In the genomic region with DNA sequence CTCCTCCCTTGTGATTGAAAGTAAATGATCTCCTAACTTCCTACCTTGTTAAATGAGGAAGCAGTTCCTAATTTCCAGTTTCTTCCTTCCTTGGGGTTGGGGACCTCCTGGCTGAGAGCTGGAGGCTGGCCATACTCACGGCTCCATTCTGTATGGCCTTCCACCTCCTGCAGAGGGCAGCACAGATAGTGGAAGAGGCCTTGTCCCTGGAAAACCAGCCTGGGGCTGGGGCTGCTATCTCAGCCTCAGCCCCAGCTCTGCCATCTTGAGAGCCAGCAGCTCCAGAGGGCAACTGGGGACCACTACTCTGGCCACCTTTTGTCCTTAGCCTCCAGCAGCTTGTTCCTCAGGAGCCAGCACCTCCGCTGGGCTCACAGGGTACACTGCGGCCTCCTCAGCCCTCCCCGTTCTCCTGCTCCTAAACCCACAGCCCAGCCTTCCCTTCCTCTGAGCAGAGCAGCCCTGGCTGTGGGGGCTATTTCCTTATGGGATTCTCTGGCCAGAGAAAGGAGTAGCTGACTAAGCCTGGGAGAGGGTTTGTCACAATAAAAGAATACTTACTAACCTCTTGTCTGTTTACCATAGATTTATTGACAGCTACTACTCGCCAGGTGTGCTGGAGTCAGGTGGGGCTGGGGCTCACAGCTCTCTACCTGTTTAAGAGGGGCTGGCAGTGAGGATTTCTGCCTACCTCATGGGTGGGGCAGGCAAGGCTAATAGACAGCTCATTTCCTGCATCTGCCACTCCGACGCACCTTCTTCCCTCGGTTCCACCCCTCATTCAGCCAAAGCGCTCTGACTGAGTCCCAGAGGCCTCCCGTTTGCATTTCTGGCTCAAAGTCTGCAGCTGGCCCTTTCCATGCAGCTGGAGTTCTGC, we compare ENCODE assay signal across 8 cellular contexts. TPM values are rescaled to one million over a fixed set of nuclear protein-coding genes. Genes with fewer than 3 reads are reported as not detected.
DNase-seq lines count a peak whose midpoint lies in the region; ATAC-seq and TF ChIP-seq lines count a peak whose summit lies in the region.

No MANE protein-coding gene starts in this region.

- peak overlapping the region in 2 of 4 donors; percentile 21 to 82 for H3K4me3 Mint-ChIP-seq in CD4-positive, CD25-positive, alpha-beta regulatory T cell
- no peak overlapping the region for H3K4me3 Mint-ChIP-seq in mesothelial cell of epicardium

- H3K27me3 Mint-ChIP-seq in CD4-positive, CD25-positive, alpha-beta regulatory T cell, result no peaks in the 10 kb centered on the region
- H3K27me3 Mint-ChIP-seq in mesothelial cell of epicardium (ENCODE audit: low read depth), result no peaks in the 10 kb centered on the region

- H3K4me1 ChIP-seq in CD4-positive, CD25-positive, alpha-beta regulatory T cell (ENCODE audit: control insufficient read depth, insufficient read depth, low read length, poor library complexity, severe bottlenecking), result peaks cover 18% of the 10 kb centered on the region

- H3K4me3 ChIP-seq in CD4-positive, CD25-positive, alpha-beta regulatory T cell (ENCODE audit: low read depth, low read length), result no peak overlapping the region

- no peak overlapping the region for H3K27ac ChIP-seq in CD4-positive, CD25-positive, alpha-beta regulatory T cell (ENCODE audit: insufficient read depth, low read length, poor library complexity, severe bottlenecking)

- H3K9me3 Mint-ChIP-seq in CD4-positive, CD25-positive, alpha-beta regulatory T cell, result no peaks in the 10 kb centered on the region
- no peaks in the 10 kb centered on the region for H3K9me3 Mint-ChIP-seq in mesothelial cell of epicardium

- peak overlapping the region in 2 of 3 donors; percentile 43 to 73 for H3K27ac Mint-ChIP-seq in CD4-positive, CD25-positive, alpha-beta regulatory T cell
- H3K27ac Mint-ChIP-seq in mesothelial cell of epicardium, result no peak overlapping the region

- H3K36me3 Mint-ChIP-seq in CD4-positive, CD25-positive, alpha-beta regulatory T cell, result peaks cover 14% of the 10 kb centered on the region
- H3K36me3 Mint-ChIP-seq in mesothelial cell of epicardium, result no peaks in the 10 kb centered on the region

- CTCF ChIA-PET in HEK293T (lab: Yijun Ruan, JAX), result interaction anchor here (0.5 to 1.7 kb wide), 21 partner anchors 8 to 370 kb away, joined by 3 to 7 read pairs (median 3); a partner anchor contains a TSS

- peaks cover 5 to 33% (median 13%) of the 10 kb centered on the region in 4 donors for H3K4me1 Mint-ChIP-seq in CD4-positive, CD25-positive, alpha-beta regulatory T cell
- peaks cover 5% of the 10 kb centered on the region for H3K4me1 Mint-ChIP-seq in mesothelial cell of epicardium

- peak; percentile 32 to 67 (median 53) for DNase-seq in CD4-positive, CD25-positive, alpha-beta regulatory T cell
- DNase-seq in HEK293T (ENCODE audit: extremely low spot score) (peak; percentile 87), NCI-H69 (lab: John Stamatoyannopoulos, UW) (peak; percentile 67), mesothelial cell of epicardium (ENCODE audit: low spot score in 2 of 2, unreplicated experiment in 2 of 2) (peak in 1 of 2 experiments; percentile 62)
- peak; percentile 63 to 74 for DNase-seq in activated CD4-positive, alpha-beta T cell treated with anti-CD3 and anti-CD28 coated beads, Interleukin-2, amount 50 U/mL, for 48 hours
- DNase-seq in effector CD4-positive, alpha-beta T cell, result peak; percentile 46
- peak in 5 of 6 experiments; percentile 17 to 59 (median 43) for DNase-seq in stimulated activated naive CD4-positive, alpha-beta T cell (lab: John Stamatoyannopoulos, UW)

- POLR2A ChIA-PET in HEK293T (lab: Yijun Ruan, JAX), result interaction anchor here (0.9 to 3.0 kb wide), 9 partner anchors 10 to 143 kb away, joined by 3 to 21 read pairs (median 3); a partner anchor contains a TSS

- ATAC-seq in CD4-positive, CD25-positive, alpha-beta regulatory T cell (ENCODE audit: low read depth in 2 of 2), result peak; percentile 75 to 79
- ATAC-seq in GM19324 (IDR thresholded peaks at IDR 0.05; ENCODE audit: low FRiP score, unreplicated experiment), result no peak

- TF ChIP-seq CTCF in mesothelial cell of epicardium (IDR thresholded peaks at IDR 0.05; ENCODE audit: unreplicated experiment), result peak; percentile 45

- no peaks in the 10 kb centered on the region for H3K27me3 ChIP-seq in CD4-positive, CD25-positive, alpha-beta regulatory T cell (ENCODE audit: control insufficient read depth, insufficient read depth, low read length)

- H3K9me3 ChIP-seq in CD4-positive, CD25-positive, alpha-beta regulatory T cell (ENCODE audit: control insufficient read depth in 2 of 2, low read length in 2 of 2), result no peaks in the 10 kb centered on the region

- peaks cover 20% of the 10 kb centered on the region for H3K36me3 ChIP-seq in CD4-positive, CD25-positive, alpha-beta regulatory T cell (ENCODE audit: control insufficient read depth, insufficient read depth, low read length)

TF ChIP-seq in HEK293T, 16 proteins besides CTCF, POLR2A, EP300 and RAD21:
- TF ChIP-seq CTBP1 (IDR thresholded peaks at IDR 0.05; ENCODE audit: borderline replicate concordance), result no peak
- TF ChIP-seq HDGF (IDR thresholded peaks at IDR 0.05; ENCODE audit: borderline replicate concordance), result 0 out of 2 replicates have a peak, but pooled peaks have one; percentile 12

RNA-seq across cellular contexts. Expression of a gene that starts 6.3 kb away (rescaled TPM):
- 14.2 TPM for total RNA-seq in CD4-positive, CD25-positive, alpha-beta regulatory T cell
- 1 to 10 TPM; 4.6 to 6.2 (median 5.5) TPM for polyA plus RNA-seq in CD4-positive, CD25-positive, alpha-beta regulatory T cell
- total RNA-seq in mesothelial cell of epicardium, result 28.9 to 33.3 TPM (median 32.9 TPM) in 3 replicates

RNA-seq across cellular contexts. Expression of a gene that starts 6.3 kb away (rescaled TPM):
- total RNA-seq in CD4-positive, CD25-positive, alpha-beta regulatory T cell, result 123 TPM
- polyA plus RNA-seq in CD4-positive, CD25-positive, alpha-beta regulatory T cell, result 100 to 1,000 TPM; 191 to 216 (median 204) TPM
- total RNA-seq in mesothelial cell of epicardium, result 143 to 147 TPM (median 146 TPM) in 3 replicates

RNA-seq across cellular contexts. Expression of a gene that starts 7.0 kb away (rescaled TPM):
- not detected for total RNA-seq in CD4-positive, CD25-positive, alpha-beta regulatory T cell
- under 1 TPM in 1 of 4 donors, not detected in 3; 0.09 TPM for polyA plus RNA-seq in CD4-positive, CD25-positive, alpha-beta regulatory T cell
- 0.11 TPM in 1 of 3 replicates, not detected in the others for total RNA-seq in mesothelial cell of epicardium

RNA-seq across cellular contexts. Expression of a gene that starts 10.4 kb away (rescaled TPM):
- 2.7 TPM for total RNA-seq in CD4-positive, CD25-positive, alpha-beta regulatory T cell
- polyA plus RNA-seq in CD4-positive, CD25-positive, alpha-beta regulatory T cell, result 1 to 10 TPM in 3 of 4 donors, under 1 TPM in 1; 0.68 to 1.8 (median 1.5) TPM
- total RNA-seq in mesothelial cell of epicardium, result 3.1 to 3.8 TPM (median 3.3 TPM) in 3 replicates

RNA-seq across cellular contexts. Expression of a gene that starts 15.5 kb away (rescaled TPM):
- total RNA-seq in CD4-positive, CD25-positive, alpha-beta regulatory T cell, result 10.3 TPM
- 10 to 100 TPM; 12.0 to 15.5 (median 14.1) TPM for polyA plus RNA-seq in CD4-positive, CD25-positive, alpha-beta regulatory T cell
- 21.6 to 24.9 TPM (median 24.6 TPM) in 3 replicates for total RNA-seq in mesothelial cell of epicardium
